Comparison of ENCODE assay signal across 1 cellular context in the genomic region with DNA sequence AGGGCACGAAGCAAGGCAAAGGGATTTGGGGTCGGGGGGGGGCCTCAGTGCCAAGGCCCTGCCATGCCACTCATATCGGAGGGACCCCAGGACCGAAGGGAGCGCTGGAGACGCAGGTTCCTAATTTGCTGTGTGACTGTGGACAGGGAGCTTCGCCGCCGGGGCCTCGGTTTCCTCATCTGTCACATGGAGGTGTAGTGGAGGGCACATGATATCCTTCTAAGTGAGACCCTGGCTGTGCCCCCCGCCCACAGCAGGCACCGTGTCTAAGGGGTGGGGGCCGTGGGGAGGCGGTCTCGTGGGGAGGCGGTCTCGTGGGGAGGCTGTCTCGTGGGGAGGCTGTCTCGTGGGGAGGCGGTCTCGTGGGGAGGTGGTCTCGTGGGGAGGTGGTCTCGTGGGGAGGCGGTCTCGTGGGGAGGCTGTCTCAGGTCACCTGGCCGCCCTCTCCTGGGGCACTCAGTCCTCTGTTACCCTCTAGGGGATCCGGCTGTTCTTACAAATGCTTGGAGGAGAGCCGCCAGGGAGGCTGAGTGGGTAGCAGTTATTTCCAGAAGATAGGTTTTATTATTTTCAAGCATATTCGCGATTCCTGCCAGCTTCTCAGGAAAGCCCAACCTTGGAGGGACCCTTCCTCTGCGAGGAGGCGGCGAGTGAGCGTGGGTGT.
TF ChIP-seq lines count a peak whose summit lies in the region.

No MANE protein-coding gene starts in this region.

TF ChIP-seq in HepG2, 621 proteins besides CTCF, POLR2A, EP300 and RAD21 (continued from another document):
- TF ChIP-seq, protein P1, sequence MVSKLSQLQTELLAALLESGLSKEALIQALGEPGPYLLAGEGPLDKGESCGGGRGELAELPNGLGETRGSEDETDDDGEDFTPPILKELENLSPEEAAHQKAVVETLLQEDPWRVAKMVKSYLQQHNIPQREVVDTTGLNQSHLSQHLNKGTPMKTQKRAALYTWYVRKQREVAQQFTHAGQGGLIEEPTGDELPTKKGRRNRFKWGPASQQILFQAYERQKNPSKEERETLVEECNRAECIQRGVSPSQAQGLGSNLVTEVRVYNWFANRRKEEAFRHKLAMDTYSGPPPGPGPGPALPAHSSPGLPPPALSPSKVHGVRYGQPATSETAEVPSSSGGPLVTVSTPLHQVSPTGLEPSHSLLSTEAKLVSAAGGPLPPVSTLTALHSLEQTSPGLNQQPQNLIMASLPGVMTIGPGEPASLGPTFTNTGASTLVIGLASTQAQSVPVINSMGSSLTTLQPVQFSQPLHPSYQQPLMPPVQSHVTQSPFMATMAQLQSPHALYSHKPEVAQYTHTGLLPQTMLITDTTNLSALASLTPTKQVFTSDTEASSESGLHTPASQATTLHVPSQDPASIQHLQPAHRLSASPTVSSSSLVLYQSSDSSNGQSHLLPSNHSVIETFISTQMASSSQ (IDR thresholded peaks at IDR 0.05; ENCODE audit: low read depth) = no peak
- TF ChIP-seq, protein P1 (CRISPR knock-in tag; IDR thresholded peaks at IDR 0.05; ENCODE audit: borderline replicate concordance) = no peak
- TF ChIP-seq MIER2 (CRISPR knock-in tag; IDR thresholded peaks at IDR 0.05) = no peak
- TF ChIP-seq EED (CRISPR knock-in tag; IDR thresholded peaks at IDR 0.05) = no peak
- no peak for TF ChIP-seq SMAD9 (CRISPR knock-in tag; IDR thresholded peaks at IDR 0.05)
- no peak for TF ChIP-seq ZNF235 (CRISPR knock-in tag; IDR thresholded peaks at IDR 0.05; ENCODE audit: borderline replicate concordance)
- TF ChIP-seq MBNL3 (CRISPR knock-in tag; conservative IDR thresholded peaks at IDR 0.05) = no peak
- TF ChIP-seq ZNF747 (CRISPR knock-in tag; IDR thresholded peaks at IDR 0.05; ENCODE audit: borderline replicate concordance) = no peak
- TF ChIP-seq ZNF570 (CRISPR knock-in tag; IDR thresholded peaks at IDR 0.05; ENCODE audit: borderline replicate concordance) = no peak
- no peak for TF ChIP-seq TMF1 (CRISPR knock-in tag; IDR thresholded peaks at IDR 0.05; ENCODE audit: low read depth)
- TF ChIP-seq POGZ (CRISPR knock-in tag; IDR thresholded peaks at IDR 0.05) = no peak
- no peak for TF ChIP-seq YEATS2 (CRISPR knock-in tag; IDR thresholded peaks at IDR 0.05; ENCODE audit: borderline replicate concordance)
- no peak for TF ChIP-seq CREB1 (IDR thresholded peaks at IDR 0.05)
- no peak for TF ChIP-seq CREB1 (CRISPR knock-in tag; IDR thresholded peaks at IDR 0.05)
- TF ChIP-seq TCF12 (IDR thresholded peaks at IDR 0.05) = no peak
- TF ChIP-seq TCF12 (CRISPR knock-in tag; IDR thresholded peaks at IDR 0.05) = no peak
